ENCODE assay signal across 29 cellular contexts in the genomic region with DNA sequence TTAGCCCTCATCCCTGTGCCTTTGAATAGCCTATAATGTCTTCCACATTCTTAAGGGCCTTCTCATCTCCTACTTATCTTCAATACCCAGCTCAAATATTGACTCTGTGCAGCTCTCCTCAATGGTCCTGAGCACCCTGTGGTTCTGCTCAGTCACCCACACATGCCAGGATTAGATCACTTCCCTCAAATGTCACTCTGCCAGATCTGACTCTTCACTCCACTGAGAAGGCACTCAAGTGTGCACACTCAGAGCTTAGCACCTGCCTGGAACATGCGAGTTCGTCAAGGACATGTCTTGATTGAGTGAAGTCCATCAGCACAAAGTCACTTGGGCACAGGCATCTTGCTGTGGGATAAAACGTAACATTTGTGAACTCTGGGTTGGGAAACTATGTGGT.
DNase-seq lines count a peak whose midpoint lies in the region; FAIRE-seq and TF ChIP-seq lines count a peak whose summit lies in the region.
"Had no signal": no experiment of that assay in that cellular context is flagged by ENCODE, and none has a peak within 500 bp of the region (broad histone marks: within the 10 kb centered on the region; RNA-seq: fewer than 3 reads in every experiment).

No MANE protein-coding gene starts in this region.

- H3K27ac ChIP-seq in endodermal cell (ENCODE audit: low read depth, low read length), result no peak overlapping the region
- H3K27ac ChIP-seq in WERI-Rb-1, result no peak overlapping the region
- H3K27ac ChIP-seq: A549, adrenal gland, pancreas, SK-N-MC, vagina had no signal

- H3K9ac ChIP-seq in endodermal cell (ENCODE audit: extremely low read depth, low read length, poor library complexity, severe bottlenecking), result no peak overlapping the region

- H3K4me1 ChIP-seq in endodermal cell (ENCODE audit: control insufficient read depth, insufficient read depth, low read length), result peaks cover 7% of the 10 kb centered on the region
- H3K4me1 ChIP-seq: A549, adrenal gland, pancreas, vagina had no signal

- H3K9me3 ChIP-seq in endodermal cell (ENCODE audit: control insufficient read depth, low read length) (no peaks in the 10 kb centered on the region), WERI-Rb-1 (ENCODE audit: severe bottlenecking) (no peaks in the 10 kb centered on the region)
- H3K9me3 ChIP-seq: A549, adrenal gland, pancreas, vagina had no signal

- no peak for FAIRE-seq in GM19239 (lab: Jason Lieb, UNC)
- FAIRE-seq: A549, GM12891, HepG2, pancreas had no signal

- TF ChIP-seq CTCF in endodermal cell (conservative IDR thresholded peaks at IDR 0.05) (no peak), WERI-Rb-1 (IDR thresholded peaks at IDR 0.05; ENCODE audit: low read depth, low read length) (no peak)

- no peak overlapping the region for H3K4me3 Mint-ChIP-seq in endodermal cell
- H3K4me3 Mint-ChIP-seq: activated CD4-positive, alpha-beta memory T cell treated with anti-CD3 and anti-CD28 coated beads for 36 hours; activated naive CD4-positive, alpha-beta T cell treated with anti-CD3 and anti-CD28 coated beads for 36 hours; activated T-helper 1 cell treated with anti-CD3 and anti-CD28 coated beads, Interleukin-12 subunit alpha, Interleukin-12 subunit beta, Interleukin-2, Interleukin-4 antibody, amounts not matched to agents 30 ng/mL and 10 ng/mL and 1 ng/mL, durations not matched to agents 14 hours and 24 hours and 36 hours; CD4-positive, alpha-beta memory T cell; neural crest cell; stimulated activated naive CD8-positive, alpha-beta T cell treated with anti-CD3 and anti-CD28 coated beads, Interleukin-15, amount 100 ng/mL, for 72 hours had no signal

- H3K4me3 ChIP-seq in endodermal cell (ENCODE audit: low read length), result peak overlapping the region; percentile 2
- no peak overlapping the region for H3K4me3 ChIP-seq in WERI-Rb-1 (ENCODE audit: low read depth, low read length)
- H3K4me3 ChIP-seq: A549, adrenal gland, pancreas, SK-N-MC, vagina had no signal

- H3K36me3 ChIP-seq in endodermal cell (ENCODE audit: control insufficient read depth, insufficient read depth, low read length) (no peaks in the 10 kb centered on the region), WERI-Rb-1 (no peaks in the 10 kb centered on the region)
- H3K36me3 ChIP-seq: adrenal gland, pancreas, vagina had no signal

- H3K9me3 Mint-ChIP-seq in endodermal cell, result no peaks in the 10 kb centered on the region
- H3K9me3 Mint-ChIP-seq: activated CD4-positive, alpha-beta memory T cell treated with anti-CD3 and anti-CD28 coated beads for 36 hours had no signal

- no peak overlapping the region for H3K27ac Mint-ChIP-seq in endodermal cell
- H3K27ac Mint-ChIP-seq: activated CD4-positive, alpha-beta memory T cell treated with anti-CD3 and anti-CD28 coated beads for 36 hours; activated naive CD4-positive, alpha-beta T cell treated with anti-CD3 and anti-CD28 coated beads for 36 hours; activated T-helper 1 cell treated with anti-CD3 and anti-CD28 coated beads, Interleukin-12 subunit alpha, Interleukin-12 subunit beta, Interleukin-2, Interleukin-4 antibody, amounts not matched to agents 30 ng/mL and 10 ng/mL and 1 ng/mL, durations not matched to agents 14 hours and 24 hours and 36 hours; stimulated activated naive CD8-positive, alpha-beta T cell treated with anti-CD3 and anti-CD28 coated beads, Interleukin-15, amount 100 ng/mL, for 72 hours had no signal

- H3K27me3 ChIP-seq in endodermal cell (ENCODE audit: control insufficient read depth, insufficient read depth, low read length, poor library complexity, severe bottlenecking) (no peaks in the 10 kb centered on the region), WERI-Rb-1 (ENCODE audit: insufficient read depth, low read depth, severe bottlenecking) (no peaks in the 10 kb centered on the region)
- H3K27me3 ChIP-seq: adrenal gland, pancreas, vagina had no signal

- H3K4me1 Mint-ChIP-seq in endodermal cell, result peaks cover 13% of the 10 kb centered on the region
- H3K4me1 Mint-ChIP-seq: CD4-positive, alpha-beta memory T cell; neural crest cell; stimulated activated naive CD8-positive, alpha-beta T cell treated with anti-CD3 and anti-CD28 coated beads, Interleukin-15, amount 100 ng/mL, for 72 hours had no signal

- 78 to 96% methylated on average over 3 of the region's 3 CpGs for WGBS in endodermal cell (ENCODE audit: insufficient coverage in 1 of 2, insufficient read length in 1 of 2), 2 experiments

- in situ Hi-C loops in KBM-7 (cut with MboI; ENCODE audit: low pct_unique_long_range_greater_than_20kb, low sequenced_read_pairs), result no loop called here

- H3K27me3 Mint-ChIP-seq in endodermal cell (ENCODE audit: insufficient read depth), result peaks cover 18% of the 10 kb centered on the region
- H3K27me3 Mint-ChIP-seq: activated CD4-positive, alpha-beta memory T cell treated with anti-CD3 and anti-CD28 coated beads for 36 hours; CD4-positive, alpha-beta memory T cell; stimulated activated naive CD8-positive, alpha-beta T cell treated with anti-CD3 and anti-CD28 coated beads, Interleukin-15, amount 100 ng/mL, for 72 hours had no signal

- H3K36me3 Mint-ChIP-seq in endodermal cell (ENCODE audit: low read depth), result no peaks in the 10 kb centered on the region
- H3K36me3 Mint-ChIP-seq: activated CD4-positive, alpha-beta memory T cell treated with anti-CD3 and anti-CD28 coated beads for 36 hours; CD4-positive, alpha-beta memory T cell had no signal

- DNase-seq in DMS53 (lab: John Stamatoyannopoulos, UW) (peak; percentile 76), M059J (ENCODE audit: low read depth) (peak; percentile 30), endodermal cell (peak; percentile 53), renal cortical epithelial cell (ENCODE audit: low read depth) (peak; percentile 25), NCI-H1092 treated with DMSO at 0.1 percent for 48 hours (lab: John Stamatoyannopoulos, UW) (no peak), WERI-Rb-1 (no peak), KBM-7 (no peak), GM19239 (ENCODE audit: insufficient read length, low spot score) (no peak)
- DNase-seq: activated CD4-positive, alpha-beta memory T cell treated with anti-CD3 and anti-CD28 coated beads for 36 hours; activated naive CD4-positive, alpha-beta T cell treated with anti-CD3 and anti-CD28 coated beads for 36 hours; adrenal gland; AML-193; CD4-positive, alpha-beta memory T cell; hippocampal formation; left colon; NCI-H146; NCI-H2171; NCI-H510A; pancreas; stimulated activated CD4-positive, alpha-beta T cell treated with anti-CD3 and anti-CD28 coated beads, Interleukin-1b, Interleukin-23, amount 100 ng/mL, for 48 hours; stimulated activated naive CD8-positive, alpha-beta T cell treated with anti-CD3 and anti-CD28 coated beads, Interleukin-15, amount 100 ng/mL, for 72 hours; T-helper 1 cell had no signal

Comparison
In these comparisons a context has a peak if more than half of its experiments do, and no peak if none do; other contexts are left out.
1. DNase-seq: peak in DMS53 (single experiment), M059J (single experiment), endodermal cell (single experiment) and renal cortical epithelial cell (single experiment); none in NCI-H1092 treated with DMSO at 0.1 percent for 48 hours (single experiment), WERI-Rb-1 (single experiment), KBM-7 (single experiment) and GM19239 (single experiment).